In the genomic region with DNA sequence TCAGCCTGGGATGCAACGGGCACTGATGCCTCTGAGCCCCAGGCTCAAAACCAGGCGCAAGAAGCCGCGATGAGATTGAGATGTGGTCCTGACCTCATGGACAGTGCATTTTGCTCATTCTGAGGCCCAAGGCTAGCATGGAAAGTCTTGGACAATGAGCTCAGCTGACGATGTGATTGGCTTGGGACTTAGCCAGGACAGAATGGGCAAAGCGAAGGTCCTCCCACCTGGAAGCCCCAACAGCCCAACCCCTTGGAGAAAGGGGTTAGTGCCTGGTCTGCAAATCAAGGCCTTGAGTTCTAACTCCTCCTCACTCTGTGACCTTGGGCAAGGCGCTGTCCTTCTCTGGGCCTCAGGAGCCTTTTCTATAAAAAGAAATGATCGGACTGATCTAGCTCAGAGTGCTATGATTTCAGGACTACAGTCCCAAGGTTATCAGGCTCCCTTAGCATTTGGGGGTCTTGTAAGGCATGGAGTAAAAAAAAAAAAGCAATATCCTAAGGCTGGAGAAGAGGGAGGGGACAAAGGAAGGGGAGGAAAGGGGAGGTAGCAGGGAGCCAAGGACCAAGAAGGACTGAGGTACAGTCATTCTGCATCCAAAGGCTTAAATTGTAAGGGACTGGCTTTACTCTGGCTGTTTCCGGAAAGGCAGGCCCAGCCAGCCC, we compare ENCODE assay signal across 10 cellular contexts. TPM values are rescaled to one million over a fixed set of nuclear protein-coding genes. Genes with fewer than 3 reads are reported as not detected.
DNase-seq lines count a peak whose midpoint lies in the region; ATAC-seq and TF ChIP-seq lines count a peak whose summit lies in the region.
"Had no signal": no experiment of that assay in that cellular context is flagged by ENCODE, and none has a peak within 500 bp of the region (broad histone marks: within the 10 kb centered on the region; RNA-seq: fewer than 3 reads in every experiment).

No MANE protein-coding gene starts in this region.

- CTCF ChIA-PET in activated CD8-positive, alpha-beta T cell treated with anti-CD3 and anti-CD28 coated beads for 36 hours (lab: Charles Lee), result interaction anchor here (0.8 to 7.1 kb wide), 9 partner anchors 16 to 143 kb away, joined by 3 to 84 read pairs (median 4); a partner anchor contains a TSS

- H3K27ac ChIP-seq in subcutaneous abdominal adipose tissue (ENCODE audit: low read depth, low read length), result peak overlapping the region; percentile 96
- H3K27ac ChIP-seq: SJSA1 had no signal

- intact Hi-C loops in activated CD8-positive, alpha-beta T cell treated with anti-CD3 and anti-CD28 coated beads for 36 hours (cut with micrococcal nuclease), result loop anchor here (2.0 kb wide), 1 partner anchor 17 kb away; no protein-coding TSS in a partner anchor

- peak overlapping the region in 4 of 5 donors; percentile 50 to 71 (median 62) for H3K9ac ChIP-seq in subcutaneous abdominal adipose tissue (ENCODE audit: low read length in 5 of 5)

- no peak for TF ChIP-seq CTCF in activated CD8-positive, alpha-beta T cell treated with anti-CD3 and anti-CD28 coated beads for 36 hours (IDR thresholded peaks at IDR 0.05)

- peak overlapping the region in 4 of 5 donors; percentile 54 to 68 (median 58) for H3K4me3 ChIP-seq in subcutaneous abdominal adipose tissue (ENCODE audit: low read depth in 1 of 5, low read length in 5 of 5)
- H3K4me3 ChIP-seq: SJSA1 had no signal

- H3K27me3 ChIP-seq in subcutaneous abdominal adipose tissue (ENCODE audit: control insufficient read depth in 5 of 5, insufficient read depth in 4 of 5, low read length in 5 of 5), result no peaks in the 10 kb centered on the region
- H3K27me3 ChIP-seq: SJSA1 had no signal

- H3K36me3 Mint-ChIP-seq in T-helper 2 cell treated with Interferon-gamma antibody and Interleukin-4, amounts not matched to agents 5 μg/mL and 100 μg/mL, for 36 hours (ENCODE audit: low read depth), result peaks cover 51% of the 10 kb centered on the region
- H3K36me3 Mint-ChIP-seq in activated CD8-positive, alpha-beta T cell treated with anti-CD3 and anti-CD28 coated beads for 36 hours (ENCODE audit: low read depth), result peaks cover 78% of the 10 kb centered on the region
- H3K36me3 Mint-ChIP-seq in immature natural killer cell, result peaks cover 0 to 8% (median 4%) of the 10 kb centered on the region in 3 donors

- H3K36me3 ChIP-seq in subcutaneous abdominal adipose tissue (ENCODE audit: control insufficient read depth in 5 of 5, insufficient read depth in 5 of 5, low read length in 5 of 5), result peaks cover 0 to 36% (median 27%) of the 10 kb centered on the region in 5 donors

- no peaks in the 10 kb centered on the region for H3K9me3 Mint-ChIP-seq in T-helper 2 cell treated with Interferon-gamma antibody and Interleukin-4, amounts not matched to agents 5 μg/mL and 100 μg/mL, for 36 hours
- no peaks in the 10 kb centered on the region for H3K9me3 Mint-ChIP-seq in activated CD8-positive, alpha-beta T cell treated with anti-CD3 and anti-CD28 coated beads for 36 hours
- peaks cover 0 to 2% (median 0%) of the 10 kb centered on the region in 6 donors for H3K9me3 Mint-ChIP-seq in immature natural killer cell

- peaks cover 50% of the 10 kb centered on the region for H3K4me1 Mint-ChIP-seq in T-helper 2 cell treated with Interferon-gamma antibody and Interleukin-4, amounts not matched to agents 5 μg/mL and 100 μg/mL, for 36 hours (ENCODE audit: low read depth)
- H3K4me1 Mint-ChIP-seq in activated CD8-positive, alpha-beta T cell treated with anti-CD3 and anti-CD28 coated beads for 36 hours (ENCODE audit: low read depth), result peaks cover 53% of the 10 kb centered on the region
- peaks cover 64 to 75% of the 10 kb centered on the region in 2 donors for H3K4me1 Mint-ChIP-seq in immature natural killer cell

- H3K9me3 ChIP-seq in subcutaneous abdominal adipose tissue (ENCODE audit: control insufficient read depth in 5 of 5, low read length in 5 of 5), result no peaks in the 10 kb centered on the region
- H3K9me3 ChIP-seq: SJSA1 had no signal

- H3K4me1 ChIP-seq in subcutaneous abdominal adipose tissue (ENCODE audit: control insufficient read depth in 5 of 5, insufficient read depth in 5 of 5, low read length in 5 of 5), result peaks cover 24 to 50% (median 48%) of the 10 kb centered on the region in 5 donors

- no peaks in the 10 kb centered on the region for H3K27me3 Mint-ChIP-seq in T-helper 2 cell treated with Interferon-gamma antibody and Interleukin-4, amounts not matched to agents 5 μg/mL and 100 μg/mL, for 36 hours (ENCODE audit: low read depth)
- no peaks in the 10 kb centered on the region for H3K27me3 Mint-ChIP-seq in activated CD8-positive, alpha-beta T cell treated with anti-CD3 and anti-CD28 coated beads for 36 hours
- H3K27me3 Mint-ChIP-seq in immature natural killer cell (ENCODE audit: low read depth in 3 of 3), result peaks cover 2 to 10% (median 7%) of the 10 kb centered on the region in 3 donors

- H3K4me3 Mint-ChIP-seq in T-helper 2 cell treated with Interferon-gamma antibody and Interleukin-4, amounts not matched to agents 5 μg/mL and 100 μg/mL, for 36 hours, result peak overlapping the region; percentile 93
- peak overlapping the region; percentile 92 for H3K4me3 Mint-ChIP-seq in activated CD8-positive, alpha-beta T cell treated with anti-CD3 and anti-CD28 coated beads for 36 hours
- peak overlapping the region; percentile 51 to 77 (median 69) for H3K4me3 Mint-ChIP-seq in immature natural killer cell

- DNase-seq in T-helper 2 cell treated with Interferon-gamma antibody and Interleukin-4, amounts not matched to agents 5 μg/mL and 100 μg/mL, for 36 hours (ENCODE audit: low spot score), result no peak
- DNase-seq in T-helper 2 cell, result no peak
- no peak for DNase-seq in activated CD8-positive, alpha-beta T cell treated with anti-CD3 and anti-CD28 coated beads for 36 hours
- DNase-seq in immature natural killer cell, result peak in 1 of 3 donors; percentile 4
- DNase-seq in stimulated activated CD4-positive, alpha-beta T cell treated with anti-CD3 and anti-CD28 coated beads, Interleukin-4, amount 100 ng/mL, for 4 hours, result no peak
- DNase-seq in foreskin melanocyte, result no peak

- no peak for ATAC-seq in activated CD8-positive, alpha-beta T cell treated with anti-CD3 and anti-CD28 coated beads for 36 hours
- no peak for ATAC-seq in GM19351 (IDR thresholded peaks at IDR 0.05; ENCODE audit: unreplicated experiment)

- peak overlapping the region; percentile 92 for H3K27ac Mint-ChIP-seq in T-helper 2 cell treated with Interferon-gamma antibody and Interleukin-4, amounts not matched to agents 5 μg/mL and 100 μg/mL, for 36 hours
- peak overlapping the region; percentile 95 for H3K27ac Mint-ChIP-seq in activated CD8-positive, alpha-beta T cell treated with anti-CD3 and anti-CD28 coated beads for 36 hours
- peak overlapping the region; percentile 49 to 91 (median 82) for H3K27ac Mint-ChIP-seq in immature natural killer cell

- POLR2A ChIA-PET in activated CD8-positive, alpha-beta T cell treated with anti-CD3 and anti-CD28 coated beads for 36 hours (lab: Charles Lee), result interaction anchor here (0.8 to 15.1 kb wide), 10 partner anchors 10 to 103 kb away, joined by 3 to 264 read pairs (median 4); a partner anchor contains a TSS

RNA-seq across cellular contexts. Expression of a gene that starts 2.7 kb away (rescaled TPM):
- 100 to 1,000 TPM; 294 to 300 TPM for total RNA-seq in activated CD8-positive, alpha-beta T cell treated with anti-CD3 and anti-CD28 coated beads for 36 hours
- 10 to 100 TPM; 11.4 to 17.1 (median 12.4) TPM for polyA plus RNA-seq in immature natural killer cell

RNA-seq across cellular contexts. Expression of a gene that starts 33.8 kb away (rescaled TPM):
- total RNA-seq in activated CD8-positive, alpha-beta T cell treated with anti-CD3 and anti-CD28 coated beads for 36 hours, result 1 to 10 TPM in 1 of 2 experiments, under 1 TPM in 1; 0.43 to 2.3 TPM
- polyA plus RNA-seq in immature natural killer cell, result under 1 TPM in 1 of 3 donors, not detected in 2; 0.19 TPM
- total RNA-seq: A172, SJSA1 had no signal

RNA-seq across cellular contexts. Expression of a gene that starts 36.1 kb away (rescaled TPM):
- total RNA-seq in activated CD8-positive, alpha-beta T cell treated with anti-CD3 and anti-CD28 coated beads for 36 hours, result under 1 TPM; 0.23 to 0.27 TPM
- polyA plus RNA-seq in immature natural killer cell, result under 1 TPM; 0.38 to 0.71 (median 0.68) TPM
- total RNA-seq: SJSA1 had no signal

RNA-seq across cellular contexts. Expression of a gene that starts 43.3 kb away (rescaled TPM):
- not detected for total RNA-seq in activated CD8-positive, alpha-beta T cell treated with anti-CD3 and anti-CD28 coated beads for 36 hours
- not detected for polyA plus RNA-seq in immature natural killer cell
- total RNA-seq: A172, SJSA1 had no signal
